20 cellular contexts compared by ENCODE assay signal in genomic region chr3:195226445-195226844, GRCh38. TPM values are rescaled to one million over a fixed set of nuclear protein-coding genes. Genes with fewer than 3 reads are reported as not detected.
DNase-seq lines count a peak whose midpoint lies in the region; ATAC-seq, FAIRE-seq and TF ChIP-seq lines count a peak whose summit lies in the region.
"Had no signal": no experiment of that assay in that cellular context is flagged by ENCODE, and none has a peak within 500 bp of the region (broad histone marks: within the 10 kb centered on the region; RNA-seq: fewer than 3 reads in every experiment).

No MANE protein-coding gene starts in this region.

- TF ChIP-seq RAD21 in HepG2 (CRISPR knock-in tag; IDR thresholded peaks at IDR 0.05) = no peak

- no peaks in the 10 kb centered on the region for H3K9me2 ChIP-seq in Karpas-422 (replicated peaks; ENCODE audit: insufficient read depth, low read length)
- H3K9me2 ChIP-seq: SK-N-SH had no signal

- WGBS in HepG2 (ENCODE audit: low lambda C conversion rate) = 97% methylated on average over 6 of the region's 7 CpGs
- 100% methylated on average over 4 of the region's 7 CpGs for WGBS in right lobe of liver (ENCODE audit: insufficient coverage, low coverage, low lambda C conversion rate, missing lambda C conversion rate)

- DNase-seq in HepG2 (ENCODE audit: low spot score) (no peak), right lobe of liver (no peak), sciatic nerve (ENCODE audit: low spot score) (peak; percentile 37), T-helper 1 cell (no peak), NCI-H82 treated with DMSO at 0.1 percent for 48 hours (lab: John Stamatoyannopoulos, UW; ENCODE audit: unreplicated experiment) (no peak), Karpas-422 (no peak)
- peak; percentile 22 for DNase-seq in activated CD8-positive, alpha-beta memory T cell treated with anti-CD3 and anti-CD28 coated beads, Interleukin-2, amount 50 U/mL, for 48 hours
- DNase-seq: Caco-2, DMS79 treated with DMSO at 0.1 percent for 48 hours, GF-D8, hypothalamus, immature natural killer cell, MV-4-11, NCI-H146, NCI-H446, SK-N-SH had no signal

- H3K27me3 ChIP-seq in HepG2 (ENCODE audit: control insufficient read depth in 1 of 2, insufficient read depth in 2 of 2, low read length in 2 of 2) (no peaks in the 10 kb centered on the region), right lobe of liver (no peaks in the 10 kb centered on the region), Karpas-422 (ENCODE audit: low read length) (no peaks in the 10 kb centered on the region)
- H3K27me3 ChIP-seq: BLaER1 treated with 17β-estradiol and CSF1 and Interleukin-3, amounts not matched to agents 10 nM and 100 nM; tibial nerve had no signal

- H3K36me3 ChIP-seq in HepG2 (replicated peaks in 1 of 2; ENCODE audit: control insufficient read depth in 1 of 2, insufficient read depth in 2 of 2, low read length in 2 of 2) (peaks cover 3 to 14% of the 10 kb centered on the region in 2 experiments), right lobe of liver (no peaks in the 10 kb centered on the region), Karpas-422 (ENCODE audit: insufficient read depth, low read length) (no peaks in the 10 kb centered on the region)
- H3K36me3 ChIP-seq: HAP-1 had no signal

- peaks cover 11% of the 10 kb centered on the region for H3K4me1 ChIP-seq in HepG2 (ENCODE audit: insufficient read depth, low read length)
- H3K4me1 ChIP-seq in right lobe of liver = no peaks in the 10 kb centered on the region
- no peaks in the 10 kb centered on the region for H3K4me1 ChIP-seq in Karpas-422 (ENCODE audit: low read length)
- H3K4me1 ChIP-seq: Caco-2, HAP-1 had no signal

- TF ChIP-seq EP300 in HepG2 (IDR thresholded peaks at IDR 0.05; ENCODE audit: low read depth in 2 of 2, low read length in 2 of 2) = no peak
- no peak for TF ChIP-seq EP300 in HepG2 (CRISPR knock-in tag; IDR thresholded peaks at IDR 0.05; ENCODE audit: borderline replicate concordance)

- TF ChIP-seq POLR2A in HepG2 (IDR thresholded peaks at IDR 0.05; ENCODE audit: insufficient read depth in 1 of 2, low read depth in 2 of 2, low read length in 2 of 2) (no peak), right lobe of liver (IDR thresholded peaks at IDR 0.05) (no peak)

- in situ Hi-C loops in HepG2 (cut with HindIII; ENCODE audit: extremely low pct_ligation_motif_present, low pct_unique_long_range_greater_than_20kb) = no loop called here

- intact Hi-C loops in HepG2 (cut with micrococcal nuclease; ENCODE audit: unreplicated experiment) (no loop called here), right lobe of liver (cut with DNase I) (no loop called here), sciatic nerve (cut with DNase I) (no loop called here)

- BruUV-seq in HepG2 (replicated peaks; lab: Mats Ljungman, UMichigan) = no TSS peak

- no peaks in the 10 kb centered on the region; the same call in 1 of the 2 replicates for H3K9me3 ChIP-seq in HepG2 (ENCODE audit: low read length)
- no peaks in the 10 kb centered on the region for H3K9me3 ChIP-seq in right lobe of liver
- no peaks in the 10 kb centered on the region for H3K9me3 ChIP-seq in Karpas-422 (ENCODE audit: low read length)
- H3K9me3 ChIP-seq: BLaER1 treated with 17β-estradiol and CSF1 and Interleukin-3, amounts not matched to agents 10 nM and 100 nM; Caco-2; HAP-1; SK-N-SH; tibial nerve had no signal

- POLR2A ChIA-PET in HepG2 (lab: Yijun Ruan, JAX) = interaction anchor here (1.1 kb wide), 1 partner anchor 72 kb away, joined by 4 read pairs; no protein-coding TSS in a partner anchor

- no peaks in the 10 kb centered on the region for H4K20me1 ChIP-seq in HepG2 (ENCODE audit: insufficient read depth, low read length)
- peaks cover 6% of the 10 kb centered on the region; the same call in 1 of the 2 replicates for H4K20me1 ChIP-seq in Karpas-422 (ENCODE audit: insufficient read depth, low read depth, low read length)

- H3K4me2 ChIP-seq in HepG2 (ENCODE audit: low read depth, low read length) = no peak overlapping the region
- no peak overlapping the region for H3K4me2 ChIP-seq in Karpas-422 (ENCODE audit: low read depth, low read length, poor library complexity, severe bottlenecking)
- H3K4me2 ChIP-seq: SK-N-SH had no signal

- H3K9ac ChIP-seq in HepG2 (ENCODE audit: insufficient read depth, low read depth, low read length) = no peak overlapping the region
- H3K9ac ChIP-seq in Karpas-422 (ENCODE audit: low read length) = no peak overlapping the region
- H3K9ac ChIP-seq: BLaER1 treated with 17β-estradiol and CSF1 and Interleukin-3, amounts not matched to agents 10 nM and 100 nM; SK-N-SH had no signal

- H2AFZ ChIP-seq in HepG2 (ENCODE audit: low read length) (no peak overlapping the region), Karpas-422 (ENCODE audit: low read length) (no peak overlapping the region)

- ATAC-seq in HepG2 = no peak
- no peak for ATAC-seq in right lobe of liver
- no peak for ATAC-seq in sciatic nerve

- H3K4me3 ChIP-seq in HepG2 (replicated peaks in 1 of 3; ENCODE audit: insufficient read depth in 1 of 3, low read depth in 2 of 3, low read length in 3 of 3) = no peak overlapping the region
- no peak overlapping the region for H3K4me3 ChIP-seq in right lobe of liver
- H3K4me3 ChIP-seq in Karpas-422 (ENCODE audit: low read length) = no peak overlapping the region
- H3K4me3 ChIP-seq: BLaER1 treated with 17β-estradiol and CSF1 and Interleukin-3, amounts not matched to agents 10 nM and 100 nM; HAP-1; tibial nerve had no signal

- CTCF ChIA-PET in HepG2 (lab: Yijun Ruan, JAX; ENCODE audit: low intra/inter-chr PET ratio, low total read pairs) = no interaction called here

- H3K79me2 ChIP-seq in HepG2 (ENCODE audit: insufficient read depth, low read length) (no peaks in the 10 kb centered on the region), Karpas-422 (ENCODE audit: low read length) (no peaks in the 10 kb centered on the region)

- H3K27ac ChIP-seq in HepG2 (ENCODE audit: extremely low read length, insufficient read depth, low read length) (no peak overlapping the region), right lobe of liver (no peak overlapping the region), Karpas-422 (ENCODE audit: low read length) (no peak overlapping the region)
- H3K27ac ChIP-seq: BLaER1 treated with 17β-estradiol and CSF1 and Interleukin-3, amounts not matched to agents 10 nM and 100 nM; tibial nerve had no signal

- no peak for FAIRE-seq in HepG2 (lab: Jason Lieb, UNC)
- FAIRE-seq: GM19239 had no signal

- TF ChIP-seq CTCF in HepG2 (CRISPR knock-in tag; IDR thresholded peaks at IDR 0.05) = no peak
- TF ChIP-seq CTCF in right lobe of liver (IDR thresholded peaks at IDR 0.05) = no peak

TF ChIP-seq in HepG2, 621 proteins besides CTCF, POLR2A, EP300 and RAD21 (continues in another document):
- TF ChIP-seq ZNF512 (CRISPR knock-in tag; IDR thresholded peaks at IDR 0.05) = no peak
- no peak for TF ChIP-seq MIER2 (CRISPR knock-in tag; IDR thresholded peaks at IDR 0.05)
- TF ChIP-seq THAP7 (CRISPR knock-in tag; IDR thresholded peaks at IDR 0.05) = 0 out of 2 replicates have a peak, but pooled peaks have one; percentile 26
- no peak for TF ChIP-seq RBFOX2 (IDR thresholded peaks at IDR 0.05; ENCODE audit: low read depth, low read length)
- no peak for TF ChIP-seq ZNF569 (CRISPR knock-in tag; IDR thresholded peaks at IDR 0.05; ENCODE audit: borderline replicate concordance)
- no peak for TF ChIP-seq ISL2 (CRISPR knock-in tag; IDR thresholded peaks at IDR 0.05)

RNA-seq across cellular contexts. Expression of gene XXYLT1, which starts 44.5 kb away (rescaled TPM):
- 10.8 and 19.0 TPM in 2 replicates for total RNA-seq in HepG2 (2016; rRNA removed; fragmentation: Illumina TruSeq; extraction: Trizol)
- 4.3 and 4.5 TPM in 2 replicates for total RNA-seq in HepG2 (2016; cell fraction: cytosol; rRNA removed; fragmentation: Illumina TruSeq; extraction: Trizol; ENCODE audit: low read depth)
- total RNA-seq in HepG2 (2016; cell fraction: insoluble cytoplasmic fraction; rRNA removed; fragmentation: Illumina TruSeq; extraction: Trizol) = 10.4 and 20.3 TPM in 2 replicates
- 12.8 and 12.9 TPM in 2 replicates for total RNA-seq in HepG2 (2016; cell fraction: membrane; rRNA removed; fragmentation: Illumina TruSeq; extraction: Trizol)
- 16.1 and 20.9 TPM in 2 replicates for total RNA-seq in HepG2 (2016; cell fraction: nucleus; rRNA removed; fragmentation: Illumina TruSeq; extraction: Trizol)
- 17.3 and 17.7 TPM in 2 replicates for polyA plus RNA-seq in HepG2 (2011; rRNA removed)
- polyA plus RNA-seq in HepG2 (2011; cell fraction: cytosol; rRNA removed) = 15.9 and 19.5 TPM in 2 replicates
- polyA plus RNA-seq in HepG2 (2011; cell fraction: nucleus; rRNA removed) = 18.3 and 18.9 TPM in 2 replicates
- polyA plus RNA-seq in HepG2 (2012) = 10.5 and 13.0 TPM in 2 replicates
- polyA plus RNA-seq in HepG2 (2016; cell fraction: cytosol; fragmentation: Illumina TruSeq; extraction: Trizol; ENCODE audit: low read depth) = 4.4 and 5.4 TPM in 2 replicates
- polyA plus RNA-seq in HepG2 (2016; cell fraction: insoluble cytoplasmic fraction; fragmentation: Illumina TruSeq; extraction: Trizol; ENCODE audit: low read depth) = 14.3 TPM in 2 replicates
- polyA plus RNA-seq in HepG2 (2016; cell fraction: membrane; fragmentation: Illumina TruSeq; extraction: Trizol; ENCODE audit: low read depth) = 11.9 and 12.4 TPM in 2 replicates
- polyA plus RNA-seq in HepG2 (2016; cell fraction: nucleus; fragmentation: Illumina TruSeq; extraction: Trizol; ENCODE audit: insufficient read depth, low read depth) = 33.9 and 35.1 TPM in 2 replicates
- polyA minus RNA-seq in HepG2 (2011; rRNA and poly(A)+ RNA removed; ENCODE audit: low replicate concordance) = 33.1 and 37.8 TPM in 2 replicates
- polyA minus RNA-seq in HepG2 (2011; cell fraction: cytosol; rRNA and poly(A)+ RNA removed) = 15.1 and 17.0 TPM in 2 replicates
- polyA minus RNA-seq in HepG2 (2011; cell fraction: nucleus; rRNA and poly(A)+ RNA removed) = 11.8 and 13.2 TPM in 2 replicates
- total RNA-seq in right lobe of liver = 1 to 10 TPM; 1.7 to 6.5 (median 2.1) TPM
- 11.0 TPM for total RNA-seq in sciatic nerve
- 7.3 and 12.0 TPM in 2 replicates for total RNA-seq in Karpas-422 (2014; rRNA removed; shearing (Covaris generic); ENCODE audit: low replicate concordance)

Comparison
In these comparisons a context has a peak if more than half of its experiments do, and no peak if none do; other contexts are left out.
1. DNase-seq: peak in activated CD8-positive, alpha-beta memory T cell treated with anti-CD3 and anti-CD28 coated beads, Interleukin-2, amount 50 U/mL, for 48 hours (single experiment) and sciatic nerve (single experiment); none in HepG2 (single experiment), right lobe of liver (0 of 3), T-helper 1 cell (0 of 5), NCI-H82 treated with DMSO at 0.1 percent for 48 hours (single experiment) and Karpas-422 (single experiment).